In the genomic region with DNA sequence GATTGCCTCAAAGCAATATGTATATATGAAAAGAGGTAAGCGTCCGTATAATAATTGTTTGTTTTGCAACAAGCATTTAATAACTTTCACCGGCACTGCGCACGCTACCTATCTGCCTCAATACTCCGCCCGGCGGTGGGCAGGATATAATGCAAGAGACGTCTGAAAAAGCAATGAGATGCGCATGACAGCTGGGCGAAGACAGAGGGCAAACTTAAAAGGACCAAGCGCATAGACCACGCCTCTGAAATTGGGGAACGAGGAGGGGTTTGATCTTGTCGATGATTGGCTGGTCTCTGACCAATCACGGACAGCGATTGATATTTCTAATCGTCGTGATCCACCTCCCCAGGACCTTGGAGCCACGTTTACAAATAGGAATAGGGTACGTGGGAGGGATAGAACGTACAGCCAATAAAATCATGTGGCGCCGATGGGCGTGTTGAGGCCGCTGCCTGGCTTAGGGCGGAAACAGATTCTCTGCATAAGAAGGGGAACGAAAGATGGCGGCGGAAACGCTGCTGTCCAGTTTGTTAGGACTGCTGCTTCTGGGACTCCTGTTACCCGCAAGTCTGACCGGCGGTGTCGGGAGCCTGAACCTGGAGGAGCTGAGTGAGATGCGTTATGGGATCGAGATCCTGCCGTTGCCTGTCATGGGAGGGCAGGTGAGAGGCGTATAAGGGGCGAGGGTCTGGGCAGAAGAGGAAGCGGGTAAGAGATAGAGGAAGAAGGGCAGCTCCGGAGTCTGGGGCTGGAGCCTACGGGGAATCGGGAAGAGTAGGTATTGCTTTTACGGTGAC, we compare ENCODE assay signal across 8 cellular contexts. TPM values are rescaled to one million over a fixed set of nuclear protein-coding genes. Genes with fewer than 3 reads are reported as not detected.
DNase-seq lines count a peak whose midpoint lies in the region; ATAC-seq and TF ChIP-seq lines count a peak whose summit lies in the region.

A gene with protein sequence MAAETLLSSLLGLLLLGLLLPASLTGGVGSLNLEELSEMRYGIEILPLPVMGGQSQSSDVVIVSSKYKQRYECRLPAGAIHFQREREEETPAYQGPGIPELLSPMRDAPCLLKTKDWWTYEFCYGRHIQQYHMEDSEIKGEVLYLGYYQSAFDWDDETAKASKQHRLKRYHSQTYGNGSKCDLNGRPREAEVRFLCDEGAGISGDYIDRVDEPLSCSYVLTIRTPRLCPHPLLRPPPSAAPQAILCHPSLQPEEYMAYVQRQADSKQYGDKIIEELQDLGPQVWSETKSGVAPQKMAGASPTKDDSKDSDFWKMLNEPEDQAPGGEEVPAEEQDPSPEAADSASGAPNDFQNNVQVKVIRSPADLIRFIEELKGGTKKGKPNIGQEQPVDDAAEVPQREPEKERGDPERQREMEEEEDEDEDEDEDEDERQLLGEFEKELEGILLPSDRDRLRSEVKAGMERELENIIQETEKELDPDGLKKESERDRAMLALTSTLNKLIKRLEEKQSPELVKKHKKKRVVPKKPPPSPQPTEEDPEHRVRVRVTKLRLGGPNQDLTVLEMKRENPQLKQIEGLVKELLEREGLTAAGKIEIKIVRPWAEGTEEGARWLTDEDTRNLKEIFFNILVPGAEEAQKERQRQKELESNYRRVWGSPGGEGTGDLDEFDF (plus strand): TSS at position 474 of the 800 bp plus-strand sequence. CDS start 30 bp downstream, at position 504.

- no peak within 1 kb of the TSS for H3K4me3 Mint-ChIP-seq in activated T-helper 17 cell treated with anti-CD3 and anti-CD28 coated beads, Interleukin-2, amount 50 U/mL, for 72 hours
- H3K4me3 Mint-ChIP-seq in natural killer cell treated with Interleukin-12 subunit alpha and Interleukin-12 subunit beta and Interleukin-15 and Interleukin-18, amount 100 ng/mL, for 72 hours = no peak within 1 kb of the TSS

- H3K9me3 Mint-ChIP-seq in activated T-helper 17 cell treated with anti-CD3 and anti-CD28 coated beads, Interleukin-2, amount 50 U/mL, for 72 hours = no peaks in the 10 kb centered on the region
- no peaks in the 10 kb centered on the region for H3K9me3 Mint-ChIP-seq in natural killer cell treated with Interleukin-12 subunit alpha and Interleukin-12 subunit beta and Interleukin-15 and Interleukin-18, amount 100 ng/mL, for 72 hours

- H3K36me3 Mint-ChIP-seq in activated T-helper 17 cell treated with anti-CD3 and anti-CD28 coated beads, Interleukin-2, amount 50 U/mL, for 72 hours (ENCODE audit: low read depth) = peaks cover 38% of the 10 kb centered on the region
- peaks cover 18% of the 10 kb centered on the region for H3K36me3 Mint-ChIP-seq in natural killer cell treated with Interleukin-12 subunit alpha and Interleukin-12 subunit beta and Interleukin-15 and Interleukin-18, amount 100 ng/mL, for 72 hours

- no peak within 1 kb of the TSS for H3K27ac Mint-ChIP-seq in activated T-helper 17 cell treated with anti-CD3 and anti-CD28 coated beads, Interleukin-2, amount 50 U/mL, for 72 hours
- no peak within 1 kb of the TSS for H3K27ac Mint-ChIP-seq in natural killer cell treated with Interleukin-12 subunit alpha and Interleukin-12 subunit beta and Interleukin-15 and Interleukin-18, amount 100 ng/mL, for 72 hours

- no peaks in the 10 kb centered on the region for H3K4me1 Mint-ChIP-seq in activated T-helper 17 cell treated with anti-CD3 and anti-CD28 coated beads, Interleukin-2, amount 50 U/mL, for 72 hours
- peaks cover 12 to 15% of the 10 kb centered on the region in 2 donors for H3K4me1 Mint-ChIP-seq in natural killer cell treated with Interleukin-12 subunit alpha and Interleukin-12 subunit beta and Interleukin-15 and Interleukin-18, amount 100 ng/mL, for 72 hours (ENCODE audit: low read depth in 2 of 2)

- peak; percentile 100 for DNase-seq in ELR (ENCODE audit: low read depth)
- DNase-seq in GOT3 (lab: John Stamatoyannopoulos, UW) = peak; percentile 100
- DNase-seq in RPMI8226 = peak; percentile 99
- DNase-seq in fibroblast of pulmonary artery (ENCODE audit: low read depth) = peak; percentile 100
- DNase-seq in natural killer cell treated with Interleukin-12 subunit alpha and Interleukin-12 subunit beta and Interleukin-15 and Interleukin-18, amount 100 ng/mL, for 72 hours (ENCODE audit: low spot score) = peak; percentile 98
- peak; percentile 91 for DNase-seq in stimulated activated naive CD8-positive, alpha-beta T cell treated with anti-CD3 and anti-CD28 coated beads, Interleukin-15, Interleukin-2, amounts not matched to agents 100 U/mL and 50 U/mL, for 24 hours

- H3K27me3 Mint-ChIP-seq in activated T-helper 17 cell treated with anti-CD3 and anti-CD28 coated beads, Interleukin-2, amount 50 U/mL, for 72 hours = peaks cover 5% of the 10 kb centered on the region
- peaks cover 10 to 11% of the 10 kb centered on the region in 2 donors for H3K27me3 Mint-ChIP-seq in natural killer cell treated with Interleukin-12 subunit alpha and Interleukin-12 subunit beta and Interleukin-15 and Interleukin-18, amount 100 ng/mL, for 72 hours

- peak within 1 kb of the TSS; percentile 91 for H3K4me3 ChIP-seq in fibroblast of pulmonary artery (replicated peaks; ENCODE audit: low read depth, low read length)

- TF ChIP-seq CTCF in LNCAP (IDR thresholded peaks at IDR 0.05) (peak; percentile 75), fibroblast of pulmonary artery (IDR thresholded peaks at IDR 0.05; ENCODE audit: low read length, missing control alignments) (peak; percentile 73)

- peak; percentile 97 for ATAC-seq in activated T-helper 17 cell treated with anti-CD3 and anti-CD28 coated beads, Interleukin-2, amount 50 U/mL, for 72 hours (replicated peaks)
- peak; percentile 98 to 99 for ATAC-seq in natural killer cell treated with Interleukin-12 subunit alpha and Interleukin-12 subunit beta and Interleukin-15 and Interleukin-18, amount 100 ng/mL, for 72 hours
- ATAC-seq in stimulated activated naive CD8-positive, alpha-beta T cell treated with anti-CD3 and anti-CD28 coated beads, Interleukin-15, Interleukin-2, amounts not matched to agents 100 U/mL and 50 U/mL, for 24 hours = peak; percentile 97

RNA-seq across cellular contexts. Expression of the gene that starts here (rescaled TPM):
- 100 to 1,000 TPM; 107 to 114 TPM for total RNA-seq in activated T-helper 17 cell treated with anti-CD3 and anti-CD28 coated beads, Interleukin-2, amount 50 U/mL, for 72 hours
- total RNA-seq in natural killer cell treated with Interleukin-12 subunit alpha and Interleukin-12 subunit beta and Interleukin-15 and Interleukin-18, amount 100 ng/mL, for 72 hours = 100 to 1,000 TPM; 203 to 209 TPM

Comparison
In these comparisons a context has a peak if more than half of its experiments do, and no peak if none do; other contexts are left out.
1. Peak in every context shown above with its lines: DNase-seq, ATAC-seq and H3K4me3 ChIP-seq.